28 cellular contexts compared by ENCODE assay signal in the genomic region with DNA sequence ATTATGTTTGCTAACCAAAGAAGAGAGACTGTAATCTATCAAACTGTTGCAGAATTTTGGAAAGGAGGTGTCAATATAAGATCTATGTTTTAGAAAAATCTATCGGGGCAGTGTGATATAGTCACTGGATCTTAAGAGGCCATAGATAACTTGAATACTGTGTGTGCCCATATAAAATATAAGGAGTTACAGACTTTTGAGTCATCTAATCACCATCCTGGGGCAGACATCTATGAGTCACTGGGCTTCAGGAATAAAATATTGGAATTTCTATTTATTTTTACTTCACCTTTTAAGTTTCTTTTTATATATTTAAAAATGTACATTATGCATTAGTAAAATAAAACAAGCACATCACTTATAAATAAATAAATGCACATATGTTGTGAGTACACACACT.
DNase-seq lines count a peak whose midpoint lies in the region; ATAC-seq and TF ChIP-seq lines count a peak whose summit lies in the region.
"Had no signal": no experiment of that assay in that cellular context is flagged by ENCODE, and none has a peak within 500 bp of the region (broad histone marks: within the 10 kb centered on the region; RNA-seq: fewer than 3 reads in every experiment).

No MANE protein-coding gene starts in this region.

- no peaks in the 10 kb centered on the region for H3K27me3 ChIP-seq in adipocyte (replicated peaks; ENCODE audit: control insufficient read depth, insufficient read depth, low read length)
- H3K27me3 ChIP-seq: BLaER1, breast epithelium, esophagus squamous epithelium, MG63, SJCRH30, upper lobe of left lung had no signal

- H3K4me1 ChIP-seq in adipocyte (ENCODE audit: control insufficient read depth, insufficient read depth, low read length) = no peaks in the 10 kb centered on the region
- H3K4me1 ChIP-seq: BLaER1, breast epithelium, SJCRH30, upper lobe of left lung had no signal

- no peak overlapping the region for H3K4me3 ChIP-seq in adipocyte (ENCODE audit: low read length)
- no peak overlapping the region for H3K4me3 ChIP-seq in foreskin fibroblast (ENCODE audit: low read depth in 1 of 2, low read length in 2 of 2)
- H3K4me3 ChIP-seq: BLaER1, breast epithelium, esophagus squamous epithelium, GM12878, lung, MG63, SJCRH30, skin epidermis, upper lobe of left lung had no signal

- TF ChIP-seq CTCF in foreskin fibroblast (IDR thresholded peaks at IDR 0.05; ENCODE audit: low read depth, low read length) = no peak

- no peaks in the 10 kb centered on the region for H3K36me3 ChIP-seq in adipocyte (ENCODE audit: control insufficient read depth, insufficient read depth, low read length, severe bottlenecking)
- H3K36me3 ChIP-seq: BLaER1, breast epithelium, esophagus squamous epithelium, MG63, SJCRH30, upper lobe of left lung had no signal

- H3K9me3 ChIP-seq in adipocyte (ENCODE audit: control insufficient read depth, low read length) = no peaks in the 10 kb centered on the region
- H3K9me3 ChIP-seq: BLaER1, breast epithelium, esophagus squamous epithelium, MG63, SJCRH30, upper lobe of left lung had no signal

- DNase-seq in AG08395 (ENCODE audit: low spot score) = peak; percentile 24
- peak; percentile 11 for DNase-seq in HS-5 (ENCODE audit: low read depth)
- DNase-seq in adipocyte (ENCODE audit: low read depth) = peak; percentile 30
- DNase-seq in foreskin fibroblast = peak; percentile 8 to 50
- DNase-seq in NOMO-1 treated with DMSO at 0.1 percent for 48 hours (lab: John Stamatoyannopoulos, UW; ENCODE audit: unreplicated experiment) = no peak
- DNase-seq in activated naive CD4-positive, alpha-beta T cell treated with Interleukin-2 at 50 U/mL for 16 hours = no peak
- DNase-seq in NCI-H2171 treated with DMSO at 0.1 percent for 48 hours (lab: John Stamatoyannopoulos, UW) = no peak
- DNase-seq: activated CD4-positive, CD25-positive, alpha-beta regulatory T cell treated with anti-CD3 and anti-CD28 coated beads, Interleukin-2, amount 50 U/mL, for 72 hours; activated CD8-positive, alpha-beta T cell treated with anti-CD3 and anti-CD28 coated beads for 36 hours; activated effector memory CD4-positive, alpha-beta T cell treated with anti-CD3 and anti-CD28 coated beads, Interleukin-2, amount 50 U/mL, for 16 hours; activated naive CD8-positive, alpha-beta T cell treated with anti-CD3 and anti-CD28 coated beads, Interleukin-2, amount 50 U/mL, for 24 hours; activated T-cell treated with anti-CD3 and anti-CD28 coated beads for 4 hours; cortex of kidney; DMS53; endodermal cell; esophagus squamous epithelium; MG63; NCI-H1417 treated with DMSO at 0.1 percent for 48 hours; NCI-H446 treated with DMSO at 0.1 percent for 48 hours; OCI-M1; SJCRH30; upper lobe of left lung had no signal

- no peak overlapping the region for H3K9ac ChIP-seq in adipocyte (ENCODE audit: low read length)
- H3K9ac ChIP-seq: BLaER1 had no signal

- no peak for ATAC-seq in GM18498 (IDR thresholded peaks at IDR 0.05; ENCODE audit: unreplicated experiment)
- ATAC-seq: activated CD8-positive, alpha-beta T cell treated with anti-CD3 and anti-CD28 coated beads for 36 hours; activated naive CD8-positive, alpha-beta T cell treated with anti-CD3 and anti-CD28 coated beads, Interleukin-2, amount 50 U/mL, for 24 hours; GM12878 had no signal

Comparison
In these comparisons a context has a peak if more than half of its experiments do, and no peak if none do; other contexts are left out.
1. DNase-seq: peak in AG08395 (single experiment), HS-5 (single experiment), adipocyte (single experiment) and foreskin fibroblast (2 of 2); none in NOMO-1 treated with DMSO at 0.1 percent for 48 hours (single experiment), activated naive CD4-positive, alpha-beta T cell treated with Interleukin-2 at 50 U/mL for 16 hours (single experiment) and NCI-H2171 treated with DMSO at 0.1 percent for 48 hours (single experiment).